ENCODE assay signal across 8 cellular contexts in the genomic region with DNA sequence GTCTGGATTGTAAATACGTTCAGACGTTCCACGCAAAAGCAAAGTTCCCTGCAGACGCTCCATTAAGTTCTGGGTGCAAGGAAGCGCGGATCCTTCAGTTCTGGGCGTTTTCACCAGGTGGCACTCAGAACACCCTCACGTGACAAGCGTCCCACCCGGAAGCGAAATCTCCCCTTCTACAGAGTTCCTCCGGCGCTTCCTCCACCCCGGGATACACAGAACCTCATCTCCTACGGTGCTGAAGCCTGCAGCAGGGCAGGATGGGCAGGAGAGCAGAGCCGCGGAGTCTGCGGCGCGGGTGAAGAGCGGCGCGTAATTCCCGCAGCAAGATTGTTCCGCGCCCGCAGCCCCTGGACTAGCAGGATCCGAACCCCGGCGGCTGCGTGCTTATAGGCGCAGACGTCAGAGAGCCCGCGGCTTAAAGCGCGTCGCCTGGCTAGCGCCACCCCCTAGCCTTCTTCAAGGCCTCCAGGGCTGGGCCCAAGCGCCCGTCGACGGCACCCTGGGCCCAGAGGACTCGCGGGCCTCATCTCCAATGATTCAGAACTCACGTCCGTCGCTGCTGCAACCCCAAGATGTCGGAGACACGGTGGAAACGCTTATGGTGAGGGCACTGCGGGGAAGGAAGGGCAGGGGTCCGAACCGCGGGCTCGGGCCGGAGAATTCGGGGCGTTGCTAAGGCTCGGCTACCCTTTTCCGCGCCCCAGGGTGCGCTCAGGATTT. TPM values are rescaled to one million over a fixed set of nuclear protein-coding genes. Genes with fewer than 3 reads are reported as not detected.
DNase-seq lines count a peak whose midpoint lies in the region; ATAC-seq and TF ChIP-seq lines count a peak whose summit lies in the region.

A gene with protein sequence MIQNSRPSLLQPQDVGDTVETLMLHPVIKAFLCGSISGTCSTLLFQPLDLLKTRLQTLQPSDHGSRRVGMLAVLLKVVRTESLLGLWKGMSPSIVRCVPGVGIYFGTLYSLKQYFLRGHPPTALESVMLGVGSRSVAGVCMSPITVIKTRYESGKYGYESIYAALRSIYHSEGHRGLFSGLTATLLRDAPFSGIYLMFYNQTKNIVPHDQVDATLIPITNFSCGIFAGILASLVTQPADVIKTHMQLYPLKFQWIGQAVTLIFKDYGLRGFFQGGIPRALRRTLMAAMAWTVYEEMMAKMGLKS (plus strand): TSS at position 181 of the 723 bp plus-strand sequence. CDS start 355 bp downstream, at position 536.

- H3K27ac ChIP-seq in hepatocyte (peak within 1 kb of the TSS; percentile 98), gastrocnemius medialis (peak within 1 kb of the TSS; percentile 96 to 97 (median 96))

- ATAC-seq in HG02840 (IDR thresholded peaks at IDR 0.05; ENCODE audit: low FRiP score, unreplicated experiment): peak; percentile 67
- ATAC-seq in gastrocnemius medialis: peak; percentile 76 to 82

- no peaks in the 10 kb centered on the region for H3K36me3 ChIP-seq in hepatocyte (replicated peaks; ENCODE audit: insufficient read depth, low read depth)
- no peaks in the 10 kb centered on the region for H3K36me3 ChIP-seq in gastrocnemius medialis

- intact Hi-C loops in gastrocnemius medialis (cut with DNase I; ENCODE audit: low total_unique reads): loop anchor here (5.0 kb wide), 3 partner anchors 201 to 331 kb away; a partner anchor contains a TSS

- in situ Hi-C loops in GM13976 (cut with MboI; ENCODE audit: low sequenced_read_pairs, unreplicated experiment): loop anchor here (10.0 kb wide), 1 partner anchor 179 kb away; no protein-coding TSS in a partner anchor
- in situ Hi-C loops in gastrocnemius medialis (cut with MboI; ENCODE audit: low sequenced_read_pairs in 4 of 4): loop anchor here in 1 of 4 donors (25.0 kb wide), 1 partner anchor 1079 kb away; a partner anchor contains a TSS

- peaks cover 37% of the 10 kb centered on the region for H4K20me1 ChIP-seq in hepatocyte (ENCODE audit: insufficient read depth, poor library complexity, severe bottlenecking)

- H2AFZ ChIP-seq in hepatocyte: peak within 1 kb of the TSS; percentile 95

- H3K4me3 ChIP-seq in hepatocyte (peak within 1 kb of the TSS; percentile 41), gastrocnemius medialis (peak within 1 kb of the TSS; percentile 81 to 98 (median 90))

- WGBS in hepatocyte (ENCODE audit: low lambda C conversion rate, missing lambda C conversion rate): under 1% methylated on average over 63 of the region's 63 CpGs

- DNase-seq in GM13976 (ENCODE audit: low spot score): peak; percentile 88
- DNase-seq in RPMI8226: peak; percentile 92
- peak; percentile 86 for DNase-seq in amniotic epithelial cell (ENCODE audit: low read depth)
- DNase-seq in hepatocyte (ENCODE audit: low spot score): peak; percentile 94
- peak; percentile 74 to 76 for DNase-seq in gastrocnemius medialis
- DNase-seq in NCI-H2171 treated with DMSO at 0.1 percent for 48 hours (lab: John Stamatoyannopoulos, UW): no peak
- no peak for DNase-seq in NCI-H1105 treated with DMSO at 0.1 percent for 48 hours (lab: John Stamatoyannopoulos, UW)

- TF ChIP-seq POLR2A in gastrocnemius medialis (IDR thresholded peaks at IDR 0.05): peak; percentile 55 to 58

- H3K4me1 ChIP-seq in hepatocyte (ENCODE audit: insufficient read depth) (peaks cover 32% of the 10 kb centered on the region), gastrocnemius medialis (peaks cover 14 to 20% of the 10 kb centered on the region in 2 donors)

- peaks cover 47% of the 10 kb centered on the region for H3K79me2 ChIP-seq in hepatocyte

- H3K9me2 ChIP-seq in hepatocyte (replicated peaks; ENCODE audit: insufficient read depth): no peaks in the 10 kb centered on the region

- TF ChIP-seq CTCF in GM13976 (IDR thresholded peaks at IDR 0.05; ENCODE audit: borderline replicate concordance, control extremely low read depth, extremely low read depth, insufficient read depth, missing control alignments) (no peak), hepatocyte (IDR thresholded peaks at IDR 0.05; ENCODE audit: poor library complexity) (peak; percentile 41), gastrocnemius medialis (IDR thresholded peaks at IDR 0.05 in 4 of 5, conservative IDR thresholded peaks at IDR 0.05 in 1 of 5) (peak in 4 of 5 experiments; percentile 15 to 46 (median 28))

- H3K27me3 ChIP-seq in hepatocyte (no peaks in the 10 kb centered on the region), gastrocnemius medialis (no peaks in the 10 kb centered on the region)

- H3K4me2 ChIP-seq in hepatocyte: peak within 1 kb of the TSS; percentile 83

- H3K9me3 ChIP-seq in hepatocyte (ENCODE audit: low read depth) (no peaks in the 10 kb centered on the region), gastrocnemius medialis (no peaks in the 10 kb centered on the region)

RNA-seq across cellular contexts. Expression of the gene that starts here (rescaled TPM):
- 37.2 and 43.2 TPM in 2 replicates for total RNA-seq in hepatocyte
- 32.4 and 35.7 TPM in 2 replicates for polyA plus RNA-seq in hepatocyte
- total RNA-seq in gastrocnemius medialis: 10 to 100 TPM; 43.8 to 51.2 (median 48.2) TPM

Comparison
In these comparisons a context has a peak if more than half of its experiments do, and no peak if none do; other contexts are left out.
1. DNase-seq: peak in GM13976 (single experiment), RPMI8226 (single experiment), amniotic epithelial cell (single experiment), hepatocyte (single experiment) and gastrocnemius medialis (2 of 2); none in NCI-H2171 treated with DMSO at 0.1 percent for 48 hours (single experiment) and NCI-H1105 treated with DMSO at 0.1 percent for 48 hours (single experiment).